In genomic region chr15:58518626-58519025, GRCh38 we compare ENCODE assay signal across 12 cellular contexts.
DNase-seq lines count a peak whose midpoint lies in the region; ATAC-seq, FAIRE-seq and TF ChIP-seq lines count a peak whose summit lies in the region.
"Had no signal": no experiment of that assay in that cellular context is flagged by ENCODE, and none has a peak within 500 bp of the region (broad histone marks: within the 10 kb centered on the region; RNA-seq: fewer than 3 reads in every experiment).

No MANE protein-coding gene starts in this region.

- peaks cover 32% of the 10 kb centered on the region for H3K4me1 ChIP-seq in CD8-positive, alpha-beta T cell (ENCODE audit: insufficient read depth, low read length)
- H3K4me1 ChIP-seq in gastroesophageal sphincter: peaks cover 0 to 23% (median 3%) of the 10 kb centered on the region in 3 donors

- no peak for TF ChIP-seq POLR2A in gastroesophageal sphincter (IDR thresholded peaks at IDR 0.05)

- peak overlapping the region; percentile 70 for H3K27ac Mint-ChIP-seq in CD8-positive, alpha-beta T cell
- H3K27ac Mint-ChIP-seq in immature natural killer cell: peak overlapping the region; percentile 96 to 99 (median 98)

- FAIRE-seq in GM19239 (lab: Jason Lieb, UNC): peak; percentile 28

- POLR2A ChIA-PET in CD8-positive, alpha-beta T cell (lab: Charles Lee): no interaction called here

- no peaks in the 10 kb centered on the region for H3K27me3 ChIP-seq in CD8-positive, alpha-beta T cell (ENCODE audit: insufficient read depth, low read length)
- H3K27me3 ChIP-seq in gastroesophageal sphincter: no peaks in the 10 kb centered on the region

- H3K27me3 Mint-ChIP-seq in CD8-positive, alpha-beta T cell (ENCODE audit: low read depth): no peaks in the 10 kb centered on the region
- H3K27me3 Mint-ChIP-seq in immature natural killer cell (ENCODE audit: low read depth in 3 of 3): peaks cover 15 to 24% (median 21%) of the 10 kb centered on the region in 3 donors

- H3K9me3 ChIP-seq in CD8-positive, alpha-beta T cell (ENCODE audit: low read length): no peaks in the 10 kb centered on the region
- H3K9me3 ChIP-seq in KOPT-K1 (ENCODE audit: insufficient read depth, low read length, poor library complexity, severe bottlenecking) (peaks cover 5% of the 10 kb centered on the region), gastroesophageal sphincter (no peaks in the 10 kb centered on the region)

- DNase-seq in CD8-positive, alpha-beta T cell: peak in 2 of 7 experiments; percentile 3 to 19
- DNase-seq in GM19239 (ENCODE audit: insufficient read length, low spot score) (no peak), immature natural killer cell (peak; percentile 71 to 76 (median 76)), NCI-H2029 treated with DMSO at 0.1 percent for 48 hours (lab: John Stamatoyannopoulos, UW) (no peak)
- DNase-seq: Caco-2; cerebellar nuclear complex; NCI-H1105 treated with DMSO at 0.1 percent for 48 hours; NCI-H524 treated with DMSO at 0.1 percent for 48 hours; stimulated activated CD4-positive, alpha-beta T cell treated with anti-CD3 and anti-CD28 coated beads, Interleukin-4, amount 100 ng/mL, for 1 hour had no signal

- H3K4me1 Mint-ChIP-seq in CD8-positive, alpha-beta T cell (ENCODE audit: low read depth): peaks cover 51% of the 10 kb centered on the region
- peaks cover 58 to 76% of the 10 kb centered on the region in 2 donors for H3K4me1 Mint-ChIP-seq in immature natural killer cell

- peaks cover 2% of the 10 kb centered on the region for H3K9me3 Mint-ChIP-seq in CD8-positive, alpha-beta T cell
- peaks cover 0 to 2% (median 0%) of the 10 kb centered on the region in 6 donors for H3K9me3 Mint-ChIP-seq in immature natural killer cell

- H3K4me3 ChIP-seq in CD8-positive, alpha-beta T cell (ENCODE audit: low read depth, low read length): no peak overlapping the region
- no peak overlapping the region for H3K4me3 ChIP-seq in gastroesophageal sphincter

- intact Hi-C loops in CD8-positive, alpha-beta T cell (cut with DNase I, micrococcal nuclease): loop anchor here in 1 of 2 experiments (5.0 kb wide), 1 partner anchor 36 kb away; no protein-coding TSS in a partner anchor

- no peaks in the 10 kb centered on the region for H3K36me3 Mint-ChIP-seq in CD8-positive, alpha-beta T cell
- peaks cover 0 to 3% (median 2%) of the 10 kb centered on the region in 3 donors for H3K36me3 Mint-ChIP-seq in immature natural killer cell

- 79 to 83% methylated on average over 3 to 6 of the region's 8 CpGs for WGBS in gastroesophageal sphincter (ENCODE audit: low coverage in 1 of 2), 2 donors

- peak overlapping the region; percentile 29 for H3K27ac ChIP-seq in CD8-positive, alpha-beta T cell (ENCODE audit: low read depth, low read length)
- peak overlapping the region; percentile 77 for H3K27ac ChIP-seq in KOPT-K1 (ENCODE audit: low read depth, low read length, poor library complexity, severe bottlenecking)
- H3K27ac ChIP-seq in gastroesophageal sphincter: no peak overlapping the region

- H3K4me3 Mint-ChIP-seq in CD8-positive, alpha-beta T cell: no peak overlapping the region
- peak overlapping the region; percentile 39 to 79 (median 67) for H3K4me3 Mint-ChIP-seq in immature natural killer cell

- CTCF ChIA-PET in CD8-positive, alpha-beta T cell (lab: Charles Lee): interaction anchor here (1.5 kb wide), 1 partner anchor 12 kb away, joined by 5 read pairs; no protein-coding TSS in a partner anchor

- ATAC-seq in CD8-positive, alpha-beta T cell: peak; percentile 46
- no peak for ATAC-seq in gastroesophageal sphincter
- ATAC-seq in HG02884 (IDR thresholded peaks at IDR 0.05; ENCODE audit: unreplicated experiment): no peak

- TF ChIP-seq EP300 in gastroesophageal sphincter (IDR thresholded peaks at IDR 0.05): no peak

- TF ChIP-seq CTCF in CD8-positive, alpha-beta T cell (IDR thresholded peaks at IDR 0.05): no peak
- no peak for TF ChIP-seq CTCF in gastroesophageal sphincter (IDR thresholded peaks at IDR 0.05)

- H3K36me3 ChIP-seq in CD8-positive, alpha-beta T cell (ENCODE audit: insufficient read depth, low read length): no peaks in the 10 kb centered on the region
- H3K36me3 ChIP-seq in KOPT-K1 (ENCODE audit: insufficient read depth, low read length) (no peaks in the 10 kb centered on the region), gastroesophageal sphincter (no peaks in the 10 kb centered on the region)

Comparison
In these comparisons a context has a peak if more than half of its experiments do, and no peak if none do; other contexts are left out.
1. DNase-seq: peak in immature natural killer cell (3 of 3); none in GM19239 (single experiment) and NCI-H2029 treated with DMSO at 0.1 percent for 48 hours (single experiment).
2. H3K27ac ChIP-seq: peak in CD8-positive, alpha-beta T cell (single experiment) and KOPT-K1 (single experiment); none in gastroesophageal sphincter (0 of 4).